ENCODE assay signal across 1 cellular context in genomic region chr12:50525422-50525821, GRCh38.
A peak's percentile ranks its signal among the peaks of the same experiment; 100 is the strongest.
TF ChIP-seq lines count a peak whose summit lies in the region.

No MANE protein-coding gene starts in this region.

TF ChIP-seq in HepG2, 621 proteins besides CTCF, POLR2A, EP300 and RAD21:
- peak; percentile 57; the same call in 1 of the 2 replicates for TF ChIP-seq ZMYM3 (CRISPR knock-in tag; IDR thresholded peaks at IDR 0.05)
- TF ChIP-seq ZNF770 (CRISPR knock-in tag; IDR thresholded peaks at IDR 0.05): peak; percentile 93
- no peak for TF ChIP-seq CENPBD1 (CRISPR knock-in tag; IDR thresholded peaks at IDR 0.05; ENCODE audit: borderline replicate concordance, low read depth)
TF ChIP-seq in HepG2: peak in this region for 2.
